Comparison of ENCODE assay signal across 1 cellular context in the genomic region with DNA sequence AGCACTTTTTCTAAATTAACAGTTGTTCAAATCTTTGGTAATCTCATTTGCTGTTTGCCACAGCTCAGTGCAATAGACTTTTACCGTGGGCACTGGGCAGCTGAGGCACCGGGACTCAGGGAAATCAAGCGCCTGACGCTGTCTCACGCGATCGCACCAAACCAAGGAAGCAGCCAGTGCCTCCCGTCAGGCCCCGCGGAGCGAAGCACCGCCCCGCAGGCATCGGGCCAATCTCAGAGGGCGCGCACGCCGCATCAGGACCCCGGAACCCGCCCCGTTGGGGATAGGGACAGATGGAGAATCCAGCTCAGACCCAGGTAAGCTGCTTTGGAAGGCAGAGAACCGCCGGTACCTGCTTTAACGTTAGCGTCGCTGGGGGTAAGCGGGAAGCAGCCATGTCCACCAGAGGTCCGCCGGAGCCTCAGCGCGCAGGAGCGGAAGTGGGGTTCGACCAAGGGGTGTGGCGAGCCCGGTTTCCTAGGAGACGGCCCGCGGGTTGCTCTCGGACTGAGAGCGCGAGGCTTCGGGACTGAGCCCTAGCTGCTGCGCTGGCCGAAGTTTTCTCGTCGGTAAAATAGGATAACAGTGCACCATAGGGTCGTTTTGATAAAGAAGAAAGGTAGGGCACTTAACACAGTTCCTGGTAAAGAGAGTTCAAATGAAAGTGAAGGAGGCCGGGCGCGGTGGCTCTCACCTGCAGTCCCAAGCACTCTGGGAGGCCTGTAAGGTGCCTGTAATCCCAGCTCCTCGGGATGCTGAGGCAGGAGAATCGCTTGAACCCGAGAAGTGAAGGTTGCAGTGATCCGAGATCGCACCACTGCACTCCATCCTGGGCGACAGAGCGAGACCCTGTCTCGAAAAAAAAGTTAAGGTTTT.
A peak's percentile ranks its signal among the peaks of the same experiment; 100 is the strongest.
TF ChIP-seq lines count a peak whose summit lies in the region.

A gene with protein sequence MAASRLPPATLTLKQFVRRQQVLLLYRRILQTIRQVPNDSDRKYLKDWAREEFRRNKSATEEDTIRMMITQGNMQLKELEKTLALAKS (minus strand): TSS at position 428 of the 876 bp plus-strand sequence. CDS start 31 bp downstream, at position 397.

TF ChIP-seq in HepG2, 621 proteins besides CTCF, POLR2A, EP300 and RAD21 (continued from another document and continues in another):
- TF ChIP-seq, protein P1, sequence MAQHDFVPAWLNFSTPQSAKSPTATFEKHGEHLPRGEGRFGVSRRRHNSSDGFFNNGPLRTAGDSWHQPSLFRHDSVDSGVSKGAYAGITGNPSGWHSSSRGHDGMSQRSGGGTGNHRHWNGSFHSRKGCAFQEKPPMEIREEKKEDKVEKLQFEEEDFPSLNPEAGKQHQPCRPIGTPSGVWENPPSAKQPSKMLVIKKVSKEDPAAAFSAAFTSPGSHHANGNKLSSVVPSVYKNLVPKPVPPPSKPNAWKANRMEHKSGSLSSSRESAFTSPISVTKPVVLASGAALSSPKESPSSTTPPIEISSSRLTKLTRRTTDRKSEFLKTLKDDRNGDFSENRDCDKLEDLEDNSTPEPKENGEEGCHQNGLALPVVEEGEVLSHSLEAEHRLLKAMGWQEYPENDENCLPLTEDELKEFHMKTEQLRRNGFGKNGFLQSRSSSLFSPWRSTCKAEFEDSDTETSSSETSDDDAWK (CRISPR knock-in tag; IDR thresholded peaks at IDR 0.05): no peak
- TF ChIP-seq, protein P2, sequence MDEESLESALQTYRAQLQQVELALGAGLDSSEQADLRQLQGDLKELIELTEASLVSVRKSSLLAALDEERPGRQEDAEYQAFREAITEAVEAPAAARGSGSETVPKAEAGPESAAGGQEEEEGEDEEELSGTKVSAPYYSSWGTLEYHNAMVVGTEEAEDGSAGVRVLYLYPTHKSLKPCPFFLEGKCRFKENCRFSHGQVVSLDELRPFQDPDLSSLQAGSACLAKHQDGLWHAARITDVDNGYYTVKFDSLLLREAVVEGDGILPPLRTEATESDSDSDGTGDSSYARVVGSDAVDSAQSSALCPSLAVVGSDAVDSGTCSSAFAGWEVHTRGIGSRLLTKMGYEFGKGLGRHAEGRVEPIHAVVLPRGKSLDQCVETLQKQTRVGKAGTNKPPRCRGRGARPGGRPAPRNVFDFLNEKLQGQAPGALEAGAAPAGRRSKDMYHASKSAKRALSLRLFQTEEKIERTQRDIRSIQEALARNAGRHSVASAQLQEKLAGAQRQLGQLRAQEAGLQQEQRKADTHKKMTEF (CRISPR knock-in tag; IDR thresholded peaks at IDR 0.05): peak; percentile 86
- TF ChIP-seq ATF2 (CRISPR knock-in tag; IDR thresholded peaks at IDR 0.05) (peak; percentile 37; the same call in 1 of the 2 replicates), ZNF143 (CRISPR knock-in tag; IDR thresholded peaks at IDR 0.05) (peak; percentile 90), ZNF841 (CRISPR knock-in tag; IDR thresholded peaks at IDR 0.05; ENCODE audit: borderline replicate concordance) (no peak), ZNF737 (CRISPR knock-in tag; IDR thresholded peaks at IDR 0.05; ENCODE audit: borderline replicate concordance) (peak; percentile 36; the same call in 1 of the 2 replicates), YY1 (IDR thresholded peaks at IDR 0.05; ENCODE audit: insufficient read depth, insufficient replicate concordance, low read depth, low read length) (peak; percentile 88), KDM3A (CRISPR knock-in tag; IDR thresholded peaks at IDR 0.05; ENCODE audit: low read depth) (peak; percentile 57; the same call in 1 of the 2 replicates), ARNT2 (CRISPR knock-in tag; IDR thresholded peaks at IDR 0.05; ENCODE audit: low read depth) (peak; percentile 63), ZNF768 (CRISPR knock-in tag; IDR thresholded peaks at IDR 0.05) (peak; percentile 68), HOXD1 (CRISPR knock-in tag; IDR thresholded peaks at IDR 0.05) (no peak), SIN3A (IDR thresholded peaks at IDR 0.05; ENCODE audit: borderline replicate concordance, low read depth, low read length) (peak; percentile 71), MIXL1 (CRISPR knock-in tag; IDR thresholded peaks at IDR 0.05) (no peak), BCL6 (CRISPR knock-in tag; IDR thresholded peaks at IDR 0.05) (peak; percentile 40; the same call in 1 of the 2 replicates), ZNF891 (CRISPR knock-in tag; IDR thresholded peaks at IDR 0.05) (peak; percentile 72; the same call in 1 of the 2 replicates), SP4 (CRISPR knock-in tag; IDR thresholded peaks at IDR 0.05) (peak; percentile 89), YEATS4 (CRISPR knock-in tag; IDR thresholded peaks at IDR 0.05; ENCODE audit: borderline replicate concordance) (peak; percentile 90), KMT2A (CRISPR knock-in tag; IDR thresholded peaks at IDR 0.05) (peak; percentile 83), NR2F6 (IDR thresholded peaks at IDR 0.05) (no peak), NR2F6 (CRISPR knock-in tag; IDR thresholded peaks at IDR 0.05) (0 out of 2 replicates have a peak, but pooled peaks have one; percentile 29), RNF2 (conservative IDR thresholded peaks at IDR 0.05; ENCODE audit: low read depth) (peak; percentile 61; the same call in 1 of the 2 replicates), NCOA1 (CRISPR knock-in tag; IDR thresholded peaks at IDR 0.05) (0 out of 2 replicates have a peak, but pooled peaks have one; percentile 49), NFE2 (CRISPR knock-in tag; IDR thresholded peaks at IDR 0.05) (no peak), ZNF510 (CRISPR knock-in tag; IDR thresholded peaks at IDR 0.05; ENCODE audit: low read depth) (0 out of 2 replicates have a peak, but pooled peaks have one; percentile 69), ZBTB10 (CRISPR knock-in tag; IDR thresholded peaks at IDR 0.05; ENCODE audit: borderline replicate concordance) (0 out of 2 replicates have a peak, but pooled peaks have one; percentile 52), HMG20B (CRISPR knock-in tag; conservative IDR thresholded peaks at IDR 0.05) (0 out of 2 replicates have a peak, but pooled peaks have one; percentile 10), ZFAT (CRISPR knock-in tag; conservative IDR thresholded peaks at IDR 0.05) (no peak; the same call in 1 of the 2 replicates), MATR3 (CRISPR knock-in tag; IDR thresholded peaks at IDR 0.05) (no peak), ZC3H13 (CRISPR knock-in tag; IDR thresholded peaks at IDR 0.05) (no peak; the same call in 1 of the 2 replicates), ZNF264 (CRISPR knock-in tag; IDR thresholded peaks at IDR 0.05) (peak; percentile 58; the same call in 1 of the 2 replicates), CBX2 (IDR thresholded peaks at IDR 0.05; ENCODE audit: low read depth, low read length) (no peak), CBX2 (CRISPR knock-in tag; IDR thresholded peaks at IDR 0.05; ENCODE audit: low read depth) (no peak), ARID5B (CRISPR knock-in tag; IDR thresholded peaks at IDR 0.05) (peak; percentile 46; the same call in 1 of the 2 replicates), MEF2D (CRISPR knock-in tag; IDR thresholded peaks at IDR 0.05) (peak; percentile 76; the same call in 1 of the 2 replicates), KLF11 (CRISPR knock-in tag; IDR thresholded peaks at IDR 0.05) (peak; percentile 59; the same call in 1 of the 2 replicates), HNRNPLL (IDR thresholded peaks at IDR 0.05; ENCODE audit: low read depth, low read length, poor library complexity, severe bottlenecking) (peak; percentile 59), ZNF136 (CRISPR knock-in tag; IDR thresholded peaks at IDR 0.05; ENCODE audit: low read depth) (0 out of 2 replicates have a peak, but pooled peaks have one; percentile 36), NFIC (IDR thresholded peaks at IDR 0.05; ENCODE audit: low read length) (no peak; the same call in 1 of the 2 replicates)
- TF ChIP-seq, protein P3, sequence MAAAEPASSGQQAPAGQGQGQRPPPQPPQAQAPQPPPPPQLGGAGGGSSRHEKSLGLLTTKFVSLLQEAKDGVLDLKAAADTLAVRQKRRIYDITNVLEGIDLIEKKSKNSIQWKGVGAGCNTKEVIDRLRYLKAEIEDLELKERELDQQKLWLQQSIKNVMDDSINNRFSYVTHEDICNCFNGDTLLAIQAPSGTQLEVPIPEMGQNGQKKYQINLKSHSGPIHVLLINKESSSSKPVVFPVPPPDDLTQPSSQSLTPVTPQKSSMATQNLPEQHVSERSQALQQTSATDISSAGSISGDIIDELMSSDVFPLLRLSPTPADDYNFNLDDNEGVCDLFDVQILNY (CRISPR knock-in tag; conservative IDR thresholded peaks at IDR 0.05): 0 out of 2 replicates have a peak, but pooled peaks have one; percentile 50
- TF ChIP-seq, protein P4, sequence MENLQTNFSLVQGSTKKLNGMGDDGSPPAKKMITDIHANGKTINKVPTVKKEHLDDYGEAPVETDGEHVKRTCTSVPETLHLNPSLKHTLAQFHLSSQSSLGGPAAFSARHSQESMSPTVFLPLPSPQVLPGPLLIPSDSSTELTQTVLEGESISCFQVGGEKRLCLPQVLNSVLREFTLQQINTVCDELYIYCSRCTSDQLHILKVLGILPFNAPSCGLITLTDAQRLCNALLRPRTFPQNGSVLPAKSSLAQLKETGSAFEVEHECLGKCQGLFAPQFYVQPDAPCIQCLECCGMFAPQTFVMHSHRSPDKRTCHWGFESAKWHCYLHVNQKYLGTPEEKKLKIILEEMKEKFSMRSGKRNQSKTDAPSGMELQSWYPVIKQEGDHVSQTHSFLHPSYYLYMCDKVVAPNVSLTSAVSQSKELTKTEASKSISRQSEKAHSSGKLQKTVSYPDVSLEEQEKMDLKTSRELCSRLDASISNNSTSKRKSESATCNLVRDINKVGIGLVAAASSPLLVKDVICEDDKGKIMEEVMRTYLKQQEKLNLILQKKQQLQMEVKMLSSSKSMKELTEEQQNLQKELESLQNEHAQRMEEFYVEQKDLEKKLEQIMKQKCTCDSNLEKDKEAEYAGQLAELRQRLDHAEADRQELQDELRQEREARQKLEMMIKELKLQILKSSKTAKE (CRISPR knock-in tag; IDR thresholded peaks at IDR 0.05; ENCODE audit: borderline replicate concordance): 0 out of 2 replicates have a peak, but pooled peaks have one; percentile 15
- TF ChIP-seq, protein P5, sequence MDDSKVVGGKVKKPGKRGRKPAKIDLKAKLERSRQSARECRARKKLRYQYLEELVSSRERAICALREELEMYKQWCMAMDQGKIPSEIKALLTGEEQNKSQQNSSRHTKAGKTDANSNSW (CRISPR knock-in tag; IDR thresholded peaks at IDR 0.05; ENCODE audit: borderline replicate concordance): peak; percentile 48; the same call in 1 of the 2 replicates
- TF ChIP-seq, protein P6, sequence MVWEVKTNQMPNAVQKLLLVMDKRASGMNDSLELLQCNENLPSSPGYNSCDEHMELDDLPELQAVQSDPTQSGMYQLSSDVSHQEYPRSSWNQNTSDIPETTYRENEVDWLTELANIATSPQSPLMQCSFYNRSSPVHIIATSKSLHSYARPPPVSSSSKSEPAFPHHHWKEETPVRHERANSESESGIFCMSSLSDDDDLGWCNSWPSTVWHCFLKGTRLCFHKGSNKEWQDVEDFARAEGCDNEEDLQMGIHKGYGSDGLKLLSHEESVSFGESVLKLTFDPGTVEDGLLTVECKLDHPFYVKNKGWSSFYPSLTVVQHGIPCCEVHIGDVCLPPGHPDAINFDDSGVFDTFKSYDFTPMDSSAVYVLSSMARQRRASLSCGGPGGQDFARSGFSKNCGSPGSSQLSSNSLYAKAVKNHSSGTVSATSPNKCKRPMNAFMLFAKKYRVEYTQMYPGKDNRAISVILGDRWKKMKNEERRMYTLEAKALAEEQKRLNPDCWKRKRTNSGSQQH (CRISPR knock-in tag; IDR thresholded peaks at IDR 0.05; ENCODE audit: low read depth): peak; percentile 79; the same call in 1 of the 2 replicates
